In genomic region chr19:17777840-17778620, GRCh38 we compare ENCODE assay signal across 1 cellular context.
TF ChIP-seq lines count a peak whose summit lies in the region.

No MANE protein-coding gene starts in this region.

TF ChIP-seq in K562, 482 proteins besides CTCF, POLR2A, EP300 and RAD21 (continues in another document):
- TF ChIP-seq SMC3 (conservative IDR thresholded peaks at IDR 0.05; ENCODE audit: insufficient read depth, low read depth, low read length), result no peak
- TF ChIP-seq FOXK1 (CRISPR knock-in tag; IDR thresholded peaks at IDR 0.05; ENCODE audit: borderline replicate concordance), result no peak
- peak; percentile 46; the same call in 1 of the 2 replicates for TF ChIP-seq HDAC2 (IDR thresholded peaks at IDR 0.05)
- no peak for TF ChIP-seq KLF6 (CRISPR knock-in tag; IDR thresholded peaks at IDR 0.05; ENCODE audit: borderline replicate concordance)
- no peak for TF ChIP-seq MECOM (CRISPR knock-in tag; IDR thresholded peaks at IDR 0.05)
- TF ChIP-seq DIDO1 (tag; IDR thresholded peaks at IDR 0.05; ENCODE audit: low read depth), result no peak
- no peak for TF ChIP-seq ELK1 (CRISPR knock-in tag; IDR thresholded peaks at IDR 0.05)
- TF ChIP-seq U2AF2 (optimal IDR thresholded peaks at IDR 0.05; ENCODE audit: low read depth, low read length), result no peak
- no peak for TF ChIP-seq BRCA1 (IDR thresholded peaks at IDR 0.05)
- no peak for TF ChIP-seq BRCA1 (CRISPR knock-in tag; IDR thresholded peaks at IDR 0.05)
- TF ChIP-seq CHD1 (IDR thresholded peaks at IDR 0.05; ENCODE audit: low read length), result no peak
- TF ChIP-seq MYBL2 (IDR thresholded peaks at IDR 0.05; ENCODE audit: low read depth), result no peak
- TF ChIP-seq MYBL2 (CRISPR knock-in tag; IDR thresholded peaks at IDR 0.05; ENCODE audit: borderline replicate concordance), result no peak
- no peak for TF ChIP-seq ZBTB17 (CRISPR knock-in tag; IDR thresholded peaks at IDR 0.05)
- TF ChIP-seq THRAP3 (IDR thresholded peaks at IDR 0.05; ENCODE audit: borderline replicate concordance), result no peak
- no peak for TF ChIP-seq HLTF (IDR thresholded peaks at IDR 0.05)
- peak; percentile 67 for TF ChIP-seq NRF1 (conservative IDR thresholded peaks at IDR 0.05 in 1 of 2, IDR thresholded peaks at IDR 0.05 in 1 of 2)
- peak; percentile 72 for TF ChIP-seq BCOR (IDR thresholded peaks at IDR 0.05)
- TF ChIP-seq PHF20 (IDR thresholded peaks at IDR 0.05; ENCODE audit: partially characterized antibody), result no peak
- no peak for TF ChIP-seq GABPB1 (CRISPR knock-in tag; IDR thresholded peaks at IDR 0.05)
- no peak for TF ChIP-seq ZKSCAN1 (IDR thresholded peaks at IDR 0.05; ENCODE audit: low read depth, low read length)
- TF ChIP-seq BRF1 (IDR thresholded peaks at IDR 0.05; ENCODE audit: borderline replicate concordance, extremely low read depth, insufficient read length), result no peak
- no peak for TF ChIP-seq ZNF76 (CRISPR knock-in tag; IDR thresholded peaks at IDR 0.05; ENCODE audit: borderline replicate concordance)
- peak; percentile 86; the same call in 1 of the 2 replicates for TF ChIP-seq POLR2AphosphoS2 (IDR thresholded peaks at IDR 0.05; ENCODE audit: low read length)
- TF ChIP-seq TSHZ1 (CRISPR knock-in tag; IDR thresholded peaks at IDR 0.05), result no peak
- 0 out of 2 replicates have a peak, but pooled peaks have one; percentile 40 for TF ChIP-seq ILF3 (IDR thresholded peaks at IDR 0.05; ENCODE audit: borderline replicate concordance)
- peak; percentile 63 for TF ChIP-seq PRDM10 (IDR thresholded peaks at IDR 0.05; ENCODE audit: partially characterized antibody)
- TF ChIP-seq ZNF384 (IDR thresholded peaks at IDR 0.05; ENCODE audit: low read depth, low read length), result peak; percentile 53; the same call in 1 of the 2 replicates
- peak; percentile 38; the same call in 1 of the 2 replicates for TF ChIP-seq DPF2 (IDR thresholded peaks at IDR 0.05)
- TF ChIP-seq CREM (IDR thresholded peaks at IDR 0.05; ENCODE audit: low read depth), result peak; percentile 20; the same call in 1 of the 2 replicates
- TF ChIP-seq HDAC6 (IDR thresholded peaks at IDR 0.05; ENCODE audit: low read depth, low read length), result no peak
- TF ChIP-seq SMAD1 (IDR thresholded peaks at IDR 0.05; ENCODE audit: low read depth, low read length, partially characterized antibody), result no peak
- no peak for TF ChIP-seq HMGN3 (IDR thresholded peaks at IDR 0.05; ENCODE audit: borderline replicate concordance, extremely low read depth, insufficient read length, low read depth, low read length)
- no peak for TF ChIP-seq ZNF655 (CRISPR knock-in tag; IDR thresholded peaks at IDR 0.05)
- no peak for TF ChIP-seq ZNF584 (CRISPR knock-in tag; IDR thresholded peaks at IDR 0.05; ENCODE audit: low read depth)
- TF ChIP-seq ZNF124 (CRISPR knock-in tag; IDR thresholded peaks at IDR 0.05), result no peak
- peak; percentile 81 for TF ChIP-seq SMARCA5 (IDR thresholded peaks at IDR 0.05)
- 0 out of 4 replicates have a peak, but pooled peaks of 1 of the 2 experiments have one; percentile 8 for TF ChIP-seq RCOR1 (IDR thresholded peaks at IDR 0.05; ENCODE audit: borderline replicate concordance in 1 of 2, low read depth in 2 of 2, low read length in 2 of 2)
- no peak for TF ChIP-seq TAL1 (IDR thresholded peaks at IDR 0.05)
- peak; percentile 26; the same call in 1 of the 2 replicates for TF ChIP-seq VEZF1 (CRISPR knock-in tag; IDR thresholded peaks at IDR 0.05)
- peak; percentile 24; the same call in 1 of the 2 replicates for TF ChIP-seq TFAP4 (CRISPR knock-in tag; IDR thresholded peaks at IDR 0.05; ENCODE audit: borderline replicate concordance)
- no peak for TF ChIP-seq ZNF449 (CRISPR knock-in tag; IDR thresholded peaks at IDR 0.05)
- TF ChIP-seq ZBTB7A (IDR thresholded peaks at IDR 0.05; ENCODE audit: borderline replicate concordance, control insufficient read depth, low read depth, low read length), result peak; percentile 30; the same call in 1 of the 2 replicates
- TF ChIP-seq MXI1 (IDR thresholded peaks at IDR 0.05; ENCODE audit: low read depth, low read length), result no peak
- no peak for TF ChIP-seq SIRT6 (IDR thresholded peaks at IDR 0.05; ENCODE audit: low read depth, low read length)
- no peak for TF ChIP-seq TFAM (CRISPR knock-in tag; conservative IDR thresholded peaks at IDR 0.05)
- no peak for TF ChIP-seq HSF4 (CRISPR knock-in tag; IDR thresholded peaks at IDR 0.05; ENCODE audit: borderline replicate concordance)
- TF ChIP-seq RBM22 (IDR thresholded peaks at IDR 0.05; ENCODE audit: low read depth, low read length, poor library complexity, severe bottlenecking), result no peak
- 0 out of 2 replicates have a peak, but pooled peaks have one; percentile 20 for TF ChIP-seq ZEB2 (IDR thresholded peaks at IDR 0.05)
- TF ChIP-seq ARNT (IDR thresholded peaks at IDR 0.05), result no peak
- TF ChIP-seq CC2D1A (IDR thresholded peaks at IDR 0.05), result no peak
- TF ChIP-seq ZFX (CRISPR knock-in tag; IDR thresholded peaks at IDR 0.05), result no peak
- TF ChIP-seq EGR1 (conservative IDR thresholded peaks at IDR 0.05), result peak; percentile 54
- no peak for TF ChIP-seq ZNF696 (CRISPR knock-in tag; conservative IDR thresholded peaks at IDR 0.05)
- no peak for TF ChIP-seq ZNF217 (CRISPR knock-in tag; IDR thresholded peaks at IDR 0.05)
